13 cellular contexts compared by ENCODE assay signal in genomic region chr10:79442171-79443040, GRCh38. TPM values are rescaled to one million over a fixed set of nuclear protein-coding genes. Genes with fewer than 3 reads are reported as not detected.
A peak's percentile ranks its signal among the peaks of the same experiment; 100 is the strongest.
DNase-seq lines count a peak whose midpoint lies in the region; ATAC-seq, FAIRE-seq and TF ChIP-seq lines count a peak whose summit lies in the region.
"Had no signal": no experiment of that assay in that cellular context is flagged by ENCODE, and none has a peak within 500 bp of the region (broad histone marks: within the 10 kb centered on the region; RNA-seq: fewer than 3 reads in every experiment).

No MANE protein-coding gene starts in this region.

- H2AFZ ChIP-seq in astrocyte (ENCODE audit: low read depth, low read length) = no peak overlapping the region

- in situ Hi-C loops in gastrocnemius medialis (cut with MboI; ENCODE audit: low sequenced_read_pairs in 4 of 4) = loop anchor here in 1 of 4 donors (25.0 kb wide), 1 partner anchor 355 kb away; no protein-coding TSS in a partner anchor

- H3K4me3 Mint-ChIP-seq in astrocyte (ENCODE audit: unreplicated experiment) = no peak overlapping the region

- H3K4me1 Mint-ChIP-seq in astrocyte (ENCODE audit: low read depth, unreplicated experiment) = peaks cover 36% of the 10 kb centered on the region

- TF ChIP-seq CTCF in BJ (IDR thresholded peaks at IDR 0.05; ENCODE audit: insufficient read depth, low read depth, low read length) (no peak), astrocyte (IDR thresholded peaks at IDR 0.05; ENCODE audit: insufficient read depth, low read depth, low read length) (no peak), gastrocnemius medialis (IDR thresholded peaks at IDR 0.05 in 4 of 5, conservative IDR thresholded peaks at IDR 0.05 in 1 of 5) (no peak)

- H3K27me3 ChIP-seq in BJ (ENCODE audit: control insufficient read depth, insufficient read depth, low read length) = no peaks in the 10 kb centered on the region
- no peaks in the 10 kb centered on the region for H3K27me3 ChIP-seq in astrocyte (ENCODE audit: insufficient read depth, low read length)
- no peaks in the 10 kb centered on the region for H3K27me3 ChIP-seq in layer of hippocampus (ENCODE audit: control insufficient read depth, insufficient read depth, low read length)
- no peaks in the 10 kb centered on the region for H3K27me3 ChIP-seq in gastrocnemius medialis

- CTCF ChIA-PET in BJ (lab: Yijun Ruan, JAX) = interaction anchor here (1.5 to 1.7 kb wide), 3 partner anchors 8 to 67 kb away, joined by 5 to 6 read pairs (median 5); no protein-coding TSS in a partner anchor

- H3K27ac ChIP-seq in astrocyte (ENCODE audit: low read depth, low read length) (no peak overlapping the region), layer of hippocampus (ENCODE audit: low read depth, low read length) (peak overlapping the region; percentile 94), gastrocnemius medialis (peak overlapping the region; percentile 91 to 98 (median 94))
- H3K27ac ChIP-seq: neutrophil had no signal

- no peak for TF ChIP-seq POLR2A in gastrocnemius medialis (IDR thresholded peaks at IDR 0.05)

- H3K27me3 Mint-ChIP-seq in astrocyte (ENCODE audit: low read depth, unreplicated experiment) = no peaks in the 10 kb centered on the region
- H3K27me3 Mint-ChIP-seq: CD4-positive, alpha-beta T cell had no signal

- FAIRE-seq in astrocyte (lab: Jason Lieb, UNC) = no peak

- H3K36me3 Mint-ChIP-seq in astrocyte (ENCODE audit: low read depth, unreplicated experiment) = peaks cover 5% of the 10 kb centered on the region

- POLR2A ChIA-PET in BJ (lab: Charles Lee) = no interaction called here

- no peaks in the 10 kb centered on the region for H3K9me3 ChIP-seq in astrocyte (ENCODE audit: insufficient read depth, low read depth, low read length)
- no peaks in the 10 kb centered on the region for H3K9me3 ChIP-seq in gastrocnemius medialis
- H3K9me3 ChIP-seq: neutrophil had no signal

- peaks cover 70% of the 10 kb centered on the region for H4K20me1 ChIP-seq in astrocyte (ENCODE audit: insufficient read depth, low read length)

- H3K4me3 ChIP-seq in BJ (ENCODE audit: low read depth, low read length) (peak overlapping the region; percentile 70), astrocyte (ENCODE audit: insufficient read depth, low read depth, low read length) (no peak overlapping the region), gastrocnemius medialis (peak overlapping the region; percentile 69 to 88 (median 71))

- no peak for DNase-seq in BJ (ENCODE audit: low read depth)
- DNase-seq in astrocyte (ENCODE audit: low read depth) = no peak
- DNase-seq in gastrocnemius medialis = no peak
- DNase-seq in central memory CD4-positive, alpha-beta T cell = no peak
- DNase-seq in activated CD4-positive, alpha-beta T cell treated with anti-CD3 and anti-CD28 coated beads, Interleukin-2, amount 50 U/mL, for 48 hours = no peak
- no peak for DNase-seq in GM19240 (ENCODE audit: insufficient read length, low spot score)
- no peak for DNase-seq in stimulated activated naive CD4-positive, alpha-beta T cell treated with Interleukin-2 at 50 U/mL for 16 hours (lab: John Stamatoyannopoulos, UW)
- DNase-seq: activated B cell treated with CpG ODN at 0.5 μM for 24 hours, HCEC 1CT, SHP77 had no signal

- H3K9ac ChIP-seq in astrocyte (ENCODE audit: low read length) = no peak overlapping the region

- no peak overlapping the region for H3K27ac Mint-ChIP-seq in astrocyte (ENCODE audit: unreplicated experiment)
- H3K27ac Mint-ChIP-seq: activated B cell treated with CpG ODN at 0.5 μM for 24 hours had no signal

- H3K79me2 ChIP-seq in astrocyte (ENCODE audit: insufficient read depth, low read length) = peaks cover 68% of the 10 kb centered on the region

- no peak for ATAC-seq in gastrocnemius medialis

- H3K36me3 ChIP-seq in BJ (ENCODE audit: control insufficient read depth, insufficient read depth, low read length) = peaks cover 12% of the 10 kb centered on the region
- H3K36me3 ChIP-seq in astrocyte (ENCODE audit: insufficient read depth, low read length) = no peaks in the 10 kb centered on the region
- no peaks in the 10 kb centered on the region for H3K36me3 ChIP-seq in gastrocnemius medialis
- H3K36me3 ChIP-seq: neutrophil had no signal

- no peaks in the 10 kb centered on the region for H3K9me3 Mint-ChIP-seq in astrocyte (ENCODE audit: unreplicated experiment)
- H3K9me3 Mint-ChIP-seq: activated B cell treated with CpG ODN at 0.5 μM for 24 hours; CD4-positive, alpha-beta T cell had no signal

- H3K4me2 ChIP-seq in astrocyte (ENCODE audit: low read length) = peak overlapping the region; percentile 98

- peaks cover 51% of the 10 kb centered on the region for H3K4me1 ChIP-seq in astrocyte (ENCODE audit: insufficient read depth, low read length)
- peaks cover 78 to 82% of the 10 kb centered on the region in 2 donors for H3K4me1 ChIP-seq in gastrocnemius medialis

- intact Hi-C loops in gastrocnemius medialis (cut with DNase I; ENCODE audit: low total_unique reads) = loop anchor here (5.0 to 10.0 kb wide), 2 partner anchors 288 to 1470 kb away; no protein-coding TSS in a partner anchor

RNA-seq across cellular contexts. Expression of gene ZCCHC24, which starts 3.0 kb away (rescaled TPM):
- polyA plus RNA-seq in BJ (2011; rRNA removed) = 34.2 and 49.1 TPM in 2 replicates
- polyA minus RNA-seq in BJ (2011; rRNA and poly(A)+ RNA removed) = 42.2 and 56.1 TPM in 2 replicates
- 21.4 and 26.2 TPM in 2 replicates for total RNA-seq in astrocyte
- total RNA-seq in gastrocnemius medialis = 100 to 1,000 TPM in 1 of 4 donors, 10 to 100 TPM in 3; 59.6 to 122 (median 84.5) TPM
